8 cellular contexts compared by ENCODE assay signal in genomic region chr9:4738866-4739586, GRCh38. TPM values are rescaled to one million over a fixed set of nuclear protein-coding genes. Genes with fewer than 3 reads are reported as not detected.
A peak's percentile ranks its signal among the peaks of the same experiment; 100 is the strongest.
DNase-seq lines count a peak whose midpoint lies in the region; ATAC-seq, FAIRE-seq and TF ChIP-seq lines count a peak whose summit lies in the region.

No MANE protein-coding gene starts in this region.

- 82 to 86% methylated on average over 19 of the region's 19 CpGs for WGBS in esophagus, 2 donors

- H3K36me3 ChIP-seq in OCI-LY7 (ENCODE audit: insufficient read depth, low read length), result peaks cover 3% of the 10 kb centered on the region
- no peaks in the 10 kb centered on the region for H3K36me3 ChIP-seq in esophagus (ENCODE audit: control insufficient read depth in 2 of 2, insufficient read depth in 2 of 2, low read length in 1 of 2)
- no peaks in the 10 kb centered on the region for H3K36me3 ChIP-seq in rectal smooth muscle tissue (ENCODE audit: control insufficient read depth, insufficient read depth, low read length)

- H3K4me2 ChIP-seq in OCI-LY7 (ENCODE audit: low read length), result peak overlapping the region; percentile 76

- H3K4me3 ChIP-seq in OCI-LY7 (ENCODE audit: low read depth, low read length, poor library complexity, severe bottlenecking), result peak overlapping the region; percentile 86
- peak overlapping the region; percentile 30 to 93 for H3K4me3 ChIP-seq in esophagus (ENCODE audit: low read depth in 1 of 2, low read length in 2 of 2)
- peak overlapping the region; percentile 85 for H3K4me3 ChIP-seq in rectal smooth muscle tissue (ENCODE audit: low read length)

- DNase-seq in GM12892 (ENCODE audit: insufficient read length) (no peak), OCI-LY7 (ENCODE audit: low spot score) (no peak), GM19240 (ENCODE audit: insufficient read length, low spot score) (no peak)

- H3K9me3 ChIP-seq in OCI-LY7 (ENCODE audit: low read length), result no peaks in the 10 kb centered on the region
- H3K9me3 ChIP-seq in esophagus (ENCODE audit: control insufficient read depth in 2 of 2, insufficient read depth in 1 of 2, low read depth in 1 of 2, low read length in 1 of 2), result no peaks in the 10 kb centered on the region

- FAIRE-seq in GM12892 (lab: Jason Lieb, UNC), result peak; percentile 67

- no peak overlapping the region for H3K27ac ChIP-seq in OCI-LY7 (ENCODE audit: low read depth, low read length, poor library complexity, severe bottlenecking)
- H3K27ac ChIP-seq in esophagus (ENCODE audit: low read depth in 2 of 2, low read length in 1 of 2), result peak overlapping the region in 1 of 2 donors; percentile 43
- peak overlapping the region; percentile 14 for H3K27ac ChIP-seq in rectal smooth muscle tissue (ENCODE audit: low read depth, low read length)

- no peaks in the 10 kb centered on the region for H3K9me2 ChIP-seq in OCI-LY7 (ENCODE audit: insufficient read depth, low read length)

- intact Hi-C loops in OCI-LY7 (cut with micrococcal nuclease; ENCODE audit: unreplicated experiment), result no loop called here

- BruUV-seq in OCI-LY7 (replicated peaks; lab: Mats Ljungman, UMichigan), result no TSS peak

- H2AFZ ChIP-seq in OCI-LY7 (ENCODE audit: low read length), result no peak overlapping the region

- peaks cover 23% of the 10 kb centered on the region for H3K4me1 ChIP-seq in OCI-LY7 (ENCODE audit: insufficient read depth, low read length, poor library complexity, severe bottlenecking)
- peaks cover 0 to 7% of the 10 kb centered on the region in 2 donors for H3K4me1 ChIP-seq in esophagus (ENCODE audit: control insufficient read depth in 2 of 2, insufficient read depth in 2 of 2, low read length in 1 of 2)
- H3K4me1 ChIP-seq in rectal smooth muscle tissue (ENCODE audit: control insufficient read depth, insufficient read depth, low read length), result peaks cover 4% of the 10 kb centered on the region

- peaks cover 57% of the 10 kb centered on the region for H3K79me2 ChIP-seq in OCI-LY7 (ENCODE audit: insufficient read depth, low read depth, low read length)

- no peak for ATAC-seq in GM21360 (IDR thresholded peaks at IDR 0.05; ENCODE audit: unreplicated experiment)
- no peak for ATAC-seq in GM21367 (IDR thresholded peaks at IDR 0.05; ENCODE audit: unreplicated experiment)
- ATAC-seq in GM18502 (IDR thresholded peaks at IDR 0.05; ENCODE audit: poor library complexity, unreplicated experiment), result no peak

- no peak overlapping the region for H3K9ac ChIP-seq in rectal smooth muscle tissue (ENCODE audit: low read length)

- TF ChIP-seq POLR2A in GM12892 (IDR thresholded peaks at IDR 0.05; ENCODE audit: low read depth, low read length), result no peak

- CTCF ChIA-PET in OCI-LY7 (lab: Charles Lee; ENCODE audit: unreplicated experiment), result no interaction called here

- H3K27me3 ChIP-seq in esophagus (ENCODE audit: control insufficient read depth in 1 of 2, insufficient read depth in 2 of 2, low read length in 2 of 2) (no peaks in the 10 kb centered on the region), rectal smooth muscle tissue (ENCODE audit: control insufficient read depth, insufficient read depth, low read length) (no peaks in the 10 kb centered on the region)

- H4K20me1 ChIP-seq in OCI-LY7 (ENCODE audit: insufficient read depth, low read length), result peaks cover 3% of the 10 kb centered on the region; the same call in 1 of the 2 replicates

- POLR2A ChIA-PET in OCI-LY7 (lab: Charles Lee), result interaction anchor here (0.7 to 1.0 kb wide), 2 partner anchors 12 to 35 kb away, joined by 3 read pairs; no protein-coding TSS in a partner anchor

- no peak for TF ChIP-seq CTCF in OCI-LY7 (conservative IDR thresholded peaks at IDR 0.05; ENCODE audit: low read length)

RNA-seq across cellular contexts. Expression of gene AK3, which starts 2.0 kb away (rescaled TPM):
- polyA plus RNA-seq in GM12892 (2012; ENCODE audit: missing spikeins), result 31.9 TPM
- 64.4 and 108 TPM in 2 replicates for total RNA-seq in OCI-LY7 (2014; rRNA removed; shearing (Covaris generic))
- total RNA-seq in OCI-LY7 (2022), result 43.3 and 50.1 TPM in 2 replicates
- polyA plus RNA-seq in esophagus, result 10 to 100 TPM; 36.0 to 39.0 TPM

RNA-seq across cellular contexts. Expression of gene RCL1, which starts 53.7 kb away (rescaled TPM):
- 23.4 TPM for polyA plus RNA-seq in GM12892 (2012; ENCODE audit: missing spikeins)
- 25.0 and 27.5 TPM in 2 replicates for total RNA-seq in OCI-LY7 (2014; rRNA removed; shearing (Covaris generic))
- total RNA-seq in OCI-LY7 (2022), result 26.8 and 31.3 TPM in 2 replicates
- polyA plus RNA-seq in esophagus, result 10 to 100 TPM in 1 of 2 donors, 1 to 10 TPM in 1; 8.5 to 10.8 TPM

RNA-seq across cellular contexts. Expression of gene CDC37L1, which starts 59.7 kb away (rescaled TPM):
- polyA plus RNA-seq in GM12892 (2012; ENCODE audit: missing spikeins), result 8.4 TPM
- 11.7 and 13.8 TPM in 2 replicates for total RNA-seq in OCI-LY7 (2014; rRNA removed; shearing (Covaris generic))
- 9.3 and 11.1 TPM in 2 replicates for total RNA-seq in OCI-LY7 (2022)
- polyA plus RNA-seq in esophagus, result 1 to 10 TPM; 6.1 to 9.5 TPM
